In the genomic region with DNA sequence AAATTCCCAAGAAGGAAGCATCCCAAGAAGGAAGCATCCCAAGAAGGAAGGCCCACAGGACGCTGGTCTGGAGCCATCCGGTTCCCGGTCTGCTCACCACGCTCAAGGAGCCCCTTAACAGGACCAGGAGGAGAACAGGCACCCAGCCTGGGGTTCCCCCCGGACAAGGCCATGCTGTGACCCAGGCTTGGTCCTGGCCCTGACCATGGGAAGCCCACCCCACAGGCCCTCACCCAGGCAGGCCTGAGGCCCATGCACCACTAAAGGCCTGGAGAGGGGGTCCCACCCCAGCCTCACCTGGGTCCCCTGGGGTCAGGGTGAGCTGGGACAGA, we compare ENCODE assay signal across 17 cellular contexts. TPM values are rescaled to one million over a fixed set of nuclear protein-coding genes. Genes with fewer than 3 reads are reported as not detected.
A peak's percentile ranks its signal among the peaks of the same experiment; 100 is the strongest.
DNase-seq lines count a peak whose midpoint lies in the region; ATAC-seq and TF ChIP-seq lines count a peak whose summit lies in the region.
"Had no signal": no experiment of that assay in that cellular context is flagged by ENCODE, and none has a peak within 500 bp of the region (broad histone marks: within the 10 kb centered on the region; RNA-seq: fewer than 3 reads in every experiment).

No MANE protein-coding gene starts in this region.

- no peak overlapping the region for H2BK120ac ChIP-seq in neuronal stem cell (ENCODE audit: low read depth, low read length)

- no peak overlapping the region for H2BK5ac ChIP-seq in neuronal stem cell (ENCODE audit: low read length)

- H3K18ac ChIP-seq in neuronal stem cell (ENCODE audit: low read length) = peak overlapping the region; percentile 80

- H3K27me3 Mint-ChIP-seq in T-helper 17 cell = no peaks in the 10 kb centered on the region

- no peak overlapping the region for H4K8ac ChIP-seq in neuronal stem cell (ENCODE audit: low read depth, low read length)

- H3K4ac ChIP-seq in neuronal stem cell (ENCODE audit: low read length) = no peak overlapping the region

- peak overlapping the region; percentile 37 for H3K27ac Mint-ChIP-seq in T-helper 17 cell
- H3K27ac Mint-ChIP-seq: CD14-positive monocyte had no signal

- no peak overlapping the region for H3K4me3 Mint-ChIP-seq in T-helper 17 cell
- H3K4me3 Mint-ChIP-seq: CD14-positive monocyte had no signal

- H3K36me3 ChIP-seq in BLaER1 (no peaks in the 10 kb centered on the region), neuronal stem cell (replicated peaks in 1 of 2; ENCODE audit: control insufficient read depth in 2 of 2, insufficient read depth in 2 of 2, low read length in 2 of 2) (no peaks in the 10 kb centered on the region), aorta (ENCODE audit: control insufficient read depth in 1 of 2, insufficient read depth in 2 of 2, low read length in 1 of 2) (no peaks in the 10 kb centered on the region)
- H3K36me3 ChIP-seq: BE2C, HAP-1 had no signal

- no peaks in the 10 kb centered on the region for H4K20me1 ChIP-seq in BLaER1

- no peaks in the 10 kb centered on the region for H3K9me3 ChIP-seq in BLaER1
- H3K9me3 ChIP-seq in T-helper 17 cell (ENCODE audit: control insufficient read depth, low read length, poor library complexity, severe bottlenecking) = no peaks in the 10 kb centered on the region
- peaks cover 0 to 1% of the 10 kb centered on the region in 2 donors for H3K9me3 ChIP-seq in neuronal stem cell (replicated peaks in 1 of 2; ENCODE audit: control insufficient read depth in 2 of 2, insufficient read depth in 1 of 2, low read depth in 1 of 2, low read length in 2 of 2)
- H3K9me3 ChIP-seq in aorta (ENCODE audit: control insufficient read depth, low read length) = no peaks in the 10 kb centered on the region
- H3K9me3 ChIP-seq: BE2C, HAP-1 had no signal

- H3K4me2 ChIP-seq in BLaER1 (peak overlapping the region; percentile 93), neuronal stem cell (ENCODE audit: insufficient read depth, low read length, poor library complexity, severe bottlenecking) (no peak overlapping the region)

- H2AK5ac ChIP-seq in neuronal stem cell (ENCODE audit: low read depth, low read length) = peak overlapping the region; percentile 28

- H3K27me3 ChIP-seq in BLaER1 (no peaks in the 10 kb centered on the region), neuronal stem cell (ENCODE audit: control insufficient read depth in 3 of 3, insufficient read depth in 3 of 3, low read depth in 1 of 3, low read length in 3 of 3) (no peaks in the 10 kb centered on the region), aorta (ENCODE audit: control insufficient read depth in 1 of 2, insufficient read depth in 2 of 2, low read length in 1 of 2) (no peaks in the 10 kb centered on the region)
- H3K27me3 ChIP-seq: BE2C had no signal

- no peak overlapping the region for H4K91ac ChIP-seq in neuronal stem cell (ENCODE audit: low read depth, low read length, poor library complexity)

- no peak for DNase-seq in T-helper 17 cell
- DNase-seq in neuronal stem cell (ENCODE audit: low spot score) = no peak
- DNase-seq in aorta = no peak
- DNase-seq in activated CD8-positive, alpha-beta memory T cell treated with anti-CD3 and anti-CD28 coated beads, Interleukin-2, amount 50 U/mL, for 4 hours = no peak
- DNase-seq: BE2C; CD4-positive, alpha-beta memory T cell; DMS153; DMS79 treated with DMSO at 0.1 percent for 48 hours; GF-D8; GM23248 had no signal

- no CpG with 5 or more reads among the region's 5 CpGs for WGBS in neuronal stem cell (ENCODE audit: extremely low coverage in 2 of 2, insufficient read length in 2 of 2, insufficient replicate concordance in 1 of 2), 2 donors
- WGBS in aorta, 2 donors = 95 to 97% methylated on average over 5 of the region's 5 CpGs

- no peaks in the 10 kb centered on the region for H3K79me1 ChIP-seq in neuronal stem cell (ENCODE audit: low read depth, low read length)

- peaks cover 23% of the 10 kb centered on the region for H3K4me1 Mint-ChIP-seq in T-helper 17 cell

- H3K23ac ChIP-seq in neuronal stem cell (ENCODE audit: low read depth, low read length, poor library complexity) = peak overlapping the region; percentile 5

- H3K36me3 Mint-ChIP-seq in T-helper 17 cell (ENCODE audit: low read depth) = peaks cover 2% of the 10 kb centered on the region
- H3K36me3 Mint-ChIP-seq: CD4-positive, alpha-beta memory T cell had no signal

- no peak overlapping the region for H2BK15ac ChIP-seq in neuronal stem cell (ENCODE audit: low read length)

- H3K4me3 ChIP-seq in BLaER1 = no peak overlapping the region
- H3K4me3 ChIP-seq in neuronal stem cell (ENCODE audit: low read length in 2 of 2) = no peak overlapping the region
- H3K4me3 ChIP-seq in aorta (ENCODE audit: low read length in 2 of 2) = no peak overlapping the region
- H3K4me3 ChIP-seq: GM23248, HAP-1 had no signal

- no peak overlapping the region for H3K14ac ChIP-seq in neuronal stem cell (ENCODE audit: low read length)

- intact Hi-C loops in aorta (cut with DNase I) = no loop called here

- no peak for TF ChIP-seq POLR2A in GM18505 (IDR thresholded peaks at IDR 0.05; ENCODE audit: borderline replicate concordance, extremely low read depth, insufficient read depth, insufficient read length)

- ATAC-seq in T-helper 17 cell (no peak), aorta (ENCODE audit: low FRiP score) (peak; percentile 17), GM18505 (IDR thresholded peaks at IDR 0.05; ENCODE audit: unreplicated experiment) (no peak), GM21360 (IDR thresholded peaks at IDR 0.05; ENCODE audit: unreplicated experiment) (no peak)

- peaks cover 59% of the 10 kb centered on the region for H3K4me1 ChIP-seq in BLaER1
- H3K4me1 ChIP-seq in neuronal stem cell (ENCODE audit: control insufficient read depth in 2 of 2, insufficient read depth in 1 of 2, low read depth in 1 of 2, low read length in 2 of 2) = peaks cover 0 to 1% of the 10 kb centered on the region in 2 donors
- H3K4me1 ChIP-seq in aorta (ENCODE audit: control insufficient read depth in 1 of 2, insufficient read depth in 2 of 2, low read length in 2 of 2) = no peaks in the 10 kb centered on the region
- H3K4me1 ChIP-seq: BE2C, HAP-1 had no signal

- 0 out of 2 replicates have a peak overlapping the region, but pooled peaks have one; percentile 30 for H3K27ac ChIP-seq in BLaER1
- no peak overlapping the region for H3K27ac ChIP-seq in neuronal stem cell (replicated peaks; ENCODE audit: low read length)
- no peak overlapping the region for H3K27ac ChIP-seq in aorta (ENCODE audit: low read depth in 1 of 2, low read length in 2 of 2)
- H3K27ac ChIP-seq: GM23248 had no signal

- H2BK12ac ChIP-seq in neuronal stem cell (ENCODE audit: low read length) = no peak overlapping the region

- H2AFZ ChIP-seq in neuronal stem cell (ENCODE audit: low read length) = no peak overlapping the region
- H2AFZ ChIP-seq: GM23248 had no signal

- H3K9ac ChIP-seq in BLaER1 (no peak overlapping the region), neuronal stem cell (ENCODE audit: low read depth, low read length, poor library complexity) (no peak overlapping the region)
- H3K9ac ChIP-seq: GM23248 had no signal

RNA-seq across cellular contexts. Expression of a gene that starts 0.3 kb away (rescaled TPM):
- not detected for total RNA-seq in T-helper 17 cell
- polyA plus RNA-seq in neuronal stem cell (2013, experiment 1 of 2) = not detected
- not detected for polyA plus RNA-seq in neuronal stem cell (2013, experiment 2 of 2)
- not detected for total RNA-seq in aorta
- polyA plus RNA-seq in aorta = 10 to 100 TPM in 1 of 2 donors, not detected in 1; 10.9 TPM
- total RNA-seq: A172, GM23248, H4 had no signal
- polyA plus RNA-seq: CD14-positive monocyte, GM23248 had no signal

RNA-seq across cellular contexts. Expression of a gene that starts 47.5 kb away (rescaled TPM):
- under 1 TPM in 1 of 2 donors, not detected in 1; 0.18 TPM for total RNA-seq in T-helper 17 cell
- polyA plus RNA-seq in neuronal stem cell (2013, experiment 1 of 2) = 72.5 TPM
- 70.8 TPM for polyA plus RNA-seq in neuronal stem cell (2013, experiment 2 of 2)
- 1 to 10 TPM; 1.2 to 4.5 TPM for total RNA-seq in aorta
- polyA plus RNA-seq in aorta = not detected
- polyA plus RNA-seq: CD4-positive, alpha-beta memory T cell had no signal
